Comparison of ENCODE assay signal across 2 cellular contexts in the genomic region with DNA sequence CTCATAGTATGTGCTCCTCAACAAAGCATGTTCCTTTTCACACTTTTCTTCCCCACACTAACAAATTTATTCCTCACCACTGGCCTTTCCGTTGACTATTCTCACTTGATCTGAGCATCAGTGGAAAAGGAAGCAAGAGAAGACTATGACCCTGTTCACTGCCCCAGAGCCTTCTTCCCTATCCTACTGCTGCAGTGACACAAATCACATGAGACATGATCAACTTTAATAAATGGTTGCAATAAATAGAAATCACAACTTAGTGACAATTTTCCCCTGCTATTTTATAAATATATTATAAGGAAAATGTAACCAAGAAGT.
TF ChIP-seq lines count a peak whose summit lies in the region.

No MANE protein-coding gene starts in this region.

TF ChIP-seq in HepG2, 621 proteins besides CTCF, POLR2A, EP300 and RAD21 (continued from another document and continues in another):
- TF ChIP-seq ZNF318 (CRISPR knock-in tag; IDR thresholded peaks at IDR 0.05) (no peak), MTF1 (CRISPR knock-in tag; IDR thresholded peaks at IDR 0.05) (no peak), FOXA3 (CRISPR knock-in tag; IDR thresholded peaks at IDR 0.05) (no peak), ZSCAN5A (CRISPR knock-in tag; IDR thresholded peaks at IDR 0.05; ENCODE audit: borderline replicate concordance) (0 out of 2 replicates have a peak, but pooled peaks have one; percentile 56), KDM3A (CRISPR knock-in tag; IDR thresholded peaks at IDR 0.05; ENCODE audit: low read depth) (peak; percentile 2; the same call in 1 of the 2 replicates)
- TF ChIP-seq, protein P1, sequence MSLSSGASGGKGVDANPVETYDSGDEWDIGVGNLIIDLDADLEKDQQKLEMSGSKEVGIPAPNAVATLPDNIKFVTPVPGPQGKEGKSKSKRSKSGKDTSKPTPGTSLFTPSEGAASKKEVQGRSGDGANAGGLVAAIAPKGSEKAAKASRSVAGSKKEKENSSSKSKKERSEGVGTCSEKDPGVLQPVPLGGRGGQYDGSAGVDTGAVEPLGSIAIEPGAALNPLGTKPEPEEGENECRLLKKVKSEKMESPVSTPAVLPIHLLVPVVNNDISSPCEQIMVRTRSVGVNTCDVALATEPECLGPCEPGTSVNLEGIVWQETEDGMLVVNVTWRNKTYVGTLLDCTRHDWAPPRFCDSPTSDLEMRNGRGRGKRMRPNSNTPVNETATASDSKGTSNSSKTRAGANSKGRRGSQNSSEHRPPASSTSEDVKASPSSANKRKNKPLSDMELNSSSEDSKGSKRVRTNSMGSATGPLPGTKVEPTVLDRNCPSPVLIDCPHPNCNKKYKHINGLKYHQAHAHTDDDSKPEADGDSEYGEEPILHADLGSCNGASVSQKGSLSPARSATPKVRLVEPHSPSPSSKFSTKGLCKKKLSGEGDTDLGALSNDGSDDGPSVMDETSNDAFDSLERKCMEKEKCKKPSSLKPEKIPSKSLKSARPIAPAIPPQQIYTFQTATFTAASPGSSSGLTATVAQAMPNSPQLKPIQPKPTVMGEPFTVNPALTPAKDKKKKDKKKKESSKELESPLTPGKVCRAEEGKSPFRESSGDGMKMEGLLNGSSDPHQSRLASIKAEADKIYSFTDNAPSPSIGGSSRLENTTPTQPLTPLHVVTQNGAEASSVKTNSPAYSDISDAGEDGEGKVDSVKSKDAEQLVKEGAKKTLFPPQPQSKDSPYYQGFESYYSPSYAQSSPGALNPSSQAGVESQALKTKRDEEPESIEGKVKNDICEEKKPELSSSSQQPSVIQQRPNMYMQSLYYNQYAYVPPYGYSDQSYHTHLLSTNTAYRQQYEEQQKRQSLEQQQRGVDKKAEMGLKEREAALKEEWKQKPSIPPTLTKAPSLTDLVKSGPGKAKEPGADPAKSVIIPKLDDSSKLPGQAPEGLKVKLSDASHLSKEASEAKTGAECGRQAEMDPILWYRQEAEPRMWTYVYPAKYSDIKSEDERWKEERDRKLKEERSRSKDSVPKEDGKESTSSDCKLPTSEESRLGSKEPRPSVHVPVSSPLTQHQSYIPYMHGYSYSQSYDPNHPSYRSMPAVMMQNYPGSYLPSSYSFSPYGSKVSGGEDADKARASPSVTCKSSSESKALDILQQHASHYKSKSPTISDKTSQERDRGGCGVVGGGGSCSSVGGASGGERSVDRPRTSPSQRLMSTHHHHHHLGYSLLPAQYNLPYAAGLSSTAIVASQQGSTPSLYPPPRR (CRISPR knock-in tag; IDR thresholded peaks at IDR 0.05; ENCODE audit: borderline replicate concordance) = no peak

TF ChIP-seq in SK-N-SH treated with all-trans-retinoic acid at 6 μM for 48 hours, 23 proteins besides CTCF, POLR2A, EP300 and RAD21:
- TF ChIP-seq TSHZ2 (CRISPR knock-in tag; IDR thresholded peaks at IDR 0.05) (no peak), CSDC2 (CRISPR knock-in tag; IDR thresholded peaks at IDR 0.05) (no peak), RARB (CRISPR knock-in tag; IDR thresholded peaks at IDR 0.05) (no peak), ZNF565 (CRISPR knock-in tag; conservative IDR thresholded peaks at IDR 0.05; ENCODE audit: low read depth) (no peak), POU6F1 (CRISPR knock-in tag; IDR thresholded peaks at IDR 0.05; ENCODE audit: borderline replicate concordance, low read depth) (no peak), SNAI2 (CRISPR knock-in tag; IDR thresholded peaks at IDR 0.05) (no peak), ZFP30 (CRISPR knock-in tag; IDR thresholded peaks at IDR 0.05) (no peak), CREB5 (CRISPR knock-in tag; IDR thresholded peaks at IDR 0.05; ENCODE audit: low read depth) (no peak), TCF4 (CRISPR knock-in tag; IDR thresholded peaks at IDR 0.05; ENCODE audit: borderline replicate concordance) (no peak), ZC3H10 (CRISPR knock-in tag; IDR thresholded peaks at IDR 0.05) (no peak), PPARA (CRISPR knock-in tag; IDR thresholded peaks at IDR 0.05; ENCODE audit: borderline replicate concordance) (no peak), TOX (CRISPR knock-in tag; IDR thresholded peaks at IDR 0.05; ENCODE audit: borderline replicate concordance) (no peak), GLIS3 (CRISPR knock-in tag; IDR thresholded peaks at IDR 0.05) (no peak), ZNF70 (CRISPR knock-in tag; IDR thresholded peaks at IDR 0.05) (no peak), ZFP3 (CRISPR knock-in tag; IDR thresholded peaks at IDR 0.05) (no peak), ZNF8 (CRISPR knock-in tag; IDR thresholded peaks at IDR 0.05) (no peak)
- TF ChIP-seq, protein P2, sequence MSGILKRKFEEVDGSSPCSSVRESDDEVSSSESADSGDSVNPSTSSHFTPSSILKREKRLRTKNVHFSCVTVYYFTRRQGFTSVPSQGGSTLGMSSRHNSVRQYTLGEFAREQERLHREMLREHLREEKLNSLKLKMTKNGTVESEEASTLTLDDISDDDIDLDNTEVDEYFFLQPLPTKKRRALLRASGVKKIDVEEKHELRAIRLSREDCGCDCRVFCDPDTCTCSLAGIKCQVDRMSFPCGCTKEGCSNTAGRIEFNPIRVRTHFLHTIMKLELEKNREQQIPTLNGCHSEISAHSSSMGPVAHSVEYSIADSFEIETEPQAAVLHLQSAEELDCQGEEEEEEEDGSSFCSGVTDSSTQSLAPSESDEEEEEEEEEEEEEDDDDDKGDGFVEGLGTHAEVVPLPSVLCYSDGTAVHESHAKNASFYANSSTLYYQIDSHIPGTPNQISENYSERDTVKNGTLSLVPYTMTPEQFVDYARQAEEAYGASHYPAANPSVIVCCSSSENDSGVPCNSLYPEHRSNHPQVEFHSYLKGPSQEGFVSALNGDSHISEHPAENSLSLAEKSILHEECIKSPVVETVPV (CRISPR knock-in tag; IDR thresholded peaks at IDR 0.05) = no peak
- TF ChIP-seq, protein P3, sequence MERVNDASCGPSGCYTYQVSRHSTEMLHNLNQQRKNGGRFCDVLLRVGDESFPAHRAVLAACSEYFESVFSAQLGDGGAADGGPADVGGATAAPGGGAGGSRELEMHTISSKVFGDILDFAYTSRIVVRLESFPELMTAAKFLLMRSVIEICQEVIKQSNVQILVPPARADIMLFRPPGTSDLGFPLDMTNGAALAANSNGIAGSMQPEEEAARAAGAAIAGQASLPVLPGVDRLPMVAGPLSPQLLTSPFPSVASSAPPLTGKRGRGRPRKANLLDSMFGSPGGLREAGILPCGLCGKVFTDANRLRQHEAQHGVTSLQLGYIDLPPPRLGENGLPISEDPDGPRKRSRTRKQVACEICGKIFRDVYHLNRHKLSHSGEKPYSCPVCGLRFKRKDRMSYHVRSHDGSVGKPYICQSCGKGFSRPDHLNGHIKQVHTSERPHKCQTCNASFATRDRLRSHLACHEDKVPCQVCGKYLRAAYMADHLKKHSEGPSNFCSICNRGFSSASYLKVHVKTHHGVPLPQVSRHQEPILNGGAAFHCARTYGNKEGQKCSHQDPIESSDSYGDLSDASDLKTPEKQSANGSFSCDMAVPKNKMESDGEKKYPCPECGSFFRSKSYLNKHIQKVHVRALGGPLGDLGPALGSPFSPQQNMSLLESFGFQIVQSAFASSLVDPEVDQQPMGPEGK (CRISPR knock-in tag; IDR thresholded peaks at IDR 0.05; ENCODE audit: borderline replicate concordance) = no peak
